In the genomic region with DNA sequence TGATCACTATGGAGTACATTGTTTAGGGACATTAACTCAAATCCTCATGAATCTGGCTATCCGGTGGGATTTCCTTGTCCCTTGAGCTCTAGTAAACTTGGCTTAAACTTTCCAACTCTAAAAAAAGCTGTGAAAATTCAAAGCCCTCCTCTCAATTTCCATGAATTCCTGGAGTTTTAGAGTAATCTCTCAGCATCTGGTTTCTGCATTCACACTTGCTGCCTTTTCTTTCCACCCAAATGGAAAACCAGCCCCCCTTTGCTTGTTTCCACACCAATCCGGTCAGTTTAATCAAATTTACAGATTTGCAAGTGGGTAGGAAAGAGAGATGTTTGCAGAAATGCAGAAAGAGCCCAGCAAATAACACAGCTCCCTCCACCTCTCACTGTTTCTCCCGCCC, we compare ENCODE assay signal across 5 cellular contexts.
"Had no signal": no experiment of that assay in that cellular context is flagged by ENCODE, and none has a peak within 500 bp of the region (broad histone marks: within the 10 kb centered on the region; RNA-seq: fewer than 3 reads in every experiment).

No MANE protein-coding gene starts in this region.

- DNase-seq: GM23248, H9, HCEC 1CT, KBM-7 had no signal

- H3K4me1 Mint-ChIP-seq: IgD-negative memory B cell had no signal

- H3K4me3 ChIP-seq: GM23248 had no signal

- H3K36me3 Mint-ChIP-seq: IgD-negative memory B cell had no signal

- H3K27me3 Mint-ChIP-seq: IgD-negative memory B cell had no signal

- H2AFZ ChIP-seq: GM23248 had no signal

- H3K4me3 Mint-ChIP-seq: H9, IgD-negative memory B cell had no signal

- H3K27ac ChIP-seq: GM23248 had no signal

- H3K27ac Mint-ChIP-seq: H9, IgD-negative memory B cell had no signal

- H3K9ac ChIP-seq: GM23248 had no signal
